In the genomic region with DNA sequence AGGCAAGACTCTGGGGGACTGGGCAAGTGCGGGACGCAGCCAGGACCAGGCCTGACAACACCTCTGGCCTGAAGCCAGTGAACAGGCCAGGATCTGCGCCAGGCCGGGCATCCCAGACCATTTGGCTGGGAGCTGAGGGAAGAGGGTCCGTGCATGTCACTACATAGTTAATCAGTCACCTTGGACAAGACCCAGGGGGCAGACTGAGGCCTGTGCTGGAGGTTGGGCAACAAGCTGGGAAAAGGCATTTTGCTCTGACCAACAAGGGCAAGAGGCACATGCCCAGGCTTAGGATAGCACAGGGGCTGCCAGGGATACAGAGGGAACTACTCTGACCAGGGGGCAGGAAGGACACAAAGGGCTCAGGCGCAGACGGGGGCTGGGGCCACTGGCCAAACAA, we compare ENCODE assay signal across 21 cellular contexts. TPM values are rescaled to one million over a fixed set of nuclear protein-coding genes. Genes with fewer than 3 reads are reported as not detected.
A peak's percentile ranks its signal among the peaks of the same experiment; 100 is the strongest.
DNase-seq lines count a peak whose midpoint lies in the region; ATAC-seq, FAIRE-seq and TF ChIP-seq lines count a peak whose summit lies in the region.
"Had no signal": no experiment of that assay in that cellular context is flagged by ENCODE, and none has a peak within 500 bp of the region (broad histone marks: within the 10 kb centered on the region; RNA-seq: fewer than 3 reads in every experiment).

No MANE protein-coding gene starts in this region.

- no TSS peak for BruUV-seq in HepG2 (replicated peaks; lab: Mats Ljungman, UMichigan)

- FAIRE-seq in HepG2 (lab: Jason Lieb, UNC): no peak
- FAIRE-seq: A549, H1 had no signal

- H3K27ac ChIP-seq in liver (ENCODE audit: low read depth in 1 of 2, low read length in 2 of 2) (peak overlapping the region; percentile 29 to 36), HepG2 (ENCODE audit: extremely low read length, insufficient read depth, low read length) (no peak overlapping the region), heart right ventricle (peak overlapping the region in 8 of 10 donors; percentile 59 to 78 (median 74)), substantia nigra (ENCODE audit: low read depth, low read length, poor library complexity, severe bottlenecking) (peak overlapping the region; percentile 40), prostate gland (no peak overlapping the region)
- H3K27ac ChIP-seq: A549 had no signal

- H3K4me1 ChIP-seq in liver (ENCODE audit: control insufficient read depth in 4 of 4, insufficient read depth in 4 of 4, low read length in 3 of 4) (peaks cover 7 to 18% (median 14%) of the 10 kb centered on the region in 4 donors), HepG2 (ENCODE audit: insufficient read depth, low read length) (no peaks in the 10 kb centered on the region), heart right ventricle (peaks cover 0 to 16% (median 7%) of the 10 kb centered on the region in 9 donors), prostate gland (replicated peaks) (no peaks in the 10 kb centered on the region)
- H3K4me1 ChIP-seq: A549 had no signal

- no peak for ATAC-seq in HepG2
- ATAC-seq in heart right ventricle: peak; percentile 70 to 89 (median 78)
- no peak for ATAC-seq in GM18867 (IDR thresholded peaks at IDR 0.05; ENCODE audit: unreplicated experiment)
- no peak for ATAC-seq in GM19463 (IDR thresholded peaks at IDR 0.05; ENCODE audit: unreplicated experiment)
- ATAC-seq: A549 had no signal

- H2AFZ ChIP-seq in HepG2 (ENCODE audit: low read length): no peak overlapping the region

- H3K79me2 ChIP-seq in HepG2 (ENCODE audit: insufficient read depth, low read length): no peaks in the 10 kb centered on the region

- H3K9me3 ChIP-seq in liver (ENCODE audit: control insufficient read depth in 4 of 4, low read length in 3 of 4) (no peaks in the 10 kb centered on the region), HepG2 (ENCODE audit: low read length) (no peaks in the 10 kb centered on the region), heart right ventricle (no peaks in the 10 kb centered on the region), prostate gland (no peaks in the 10 kb centered on the region)
- H3K9me3 ChIP-seq: A549 had no signal

- in situ Hi-C loops in HepG2 (cut with HindIII; ENCODE audit: extremely low pct_ligation_motif_present, low pct_unique_long_range_greater_than_20kb): no loop called here

- TF ChIP-seq CTCF in liver (IDR thresholded peaks at IDR 0.05; ENCODE audit: low read depth, low read length, missing input control): no peak
- TF ChIP-seq CTCF in HepG2 (CRISPR knock-in tag; IDR thresholded peaks at IDR 0.05): no peak
- no peak for TF ChIP-seq CTCF in heart right ventricle (IDR thresholded peaks at IDR 0.05)
- TF ChIP-seq CTCF in prostate gland (IDR thresholded peaks at IDR 0.05): no peak

- H3K27me3 ChIP-seq in liver (ENCODE audit: control insufficient read depth in 4 of 4, insufficient read depth in 4 of 4, low read length in 3 of 4) (no peaks in the 10 kb centered on the region), HepG2 (ENCODE audit: control insufficient read depth in 1 of 2, insufficient read depth in 2 of 2, low read length in 2 of 2) (no peaks in the 10 kb centered on the region), heart right ventricle (no peaks in the 10 kb centered on the region), prostate gland (replicated peaks; ENCODE audit: insufficient read depth) (no peaks in the 10 kb centered on the region)

- DNase-seq in HepG2 (ENCODE audit: low spot score) (no peak), heart right ventricle (peak; percentile 61 to 72), medulla oblongata (ENCODE audit: extremely low spot score) (peak; percentile 41), substantia nigra (lab: John Stamatoyannopoulos, UW) (peak in 13 of 49 donors; percentile 15 to 69 (median 26)), prostate gland (ENCODE audit: low spot score) (no peak)
- DNase-seq: Calu3; CD4-positive, alpha-beta memory T cell; GF-D8; KG1; MV-4-11; NCI-H1694 treated with DMSO at 0.1 percent for 48 hours; NCI-H2227 treated with DMSO at 0.1 percent for 48 hours; NCI-H510A treated with DMSO at 0.1 percent for 48 hours; NCI-H774; OCI-M1; SIG-M5 had no signal

- intact Hi-C loops in HepG2 (cut with micrococcal nuclease; ENCODE audit: unreplicated experiment): no loop called here
- intact Hi-C loops in heart right ventricle (cut with DNase I): loop anchor here in 1 of 10 donors (10.0 kb wide), 1 partner anchor 57 kb away; a partner anchor contains a TSS
- intact Hi-C loops in prostate gland (cut with DNase I): no loop called here

- H3K4me3 ChIP-seq in liver (ENCODE audit: low read depth in 1 of 3, low read length in 3 of 3) (no peak overlapping the region), HepG2 (replicated peaks in 1 of 3; ENCODE audit: insufficient read depth in 1 of 3, low read depth in 2 of 3, low read length in 3 of 3) (no peak overlapping the region), heart right ventricle (no peak overlapping the region), prostate gland (no peak overlapping the region)
- H3K4me3 ChIP-seq: A549 had no signal

- TF ChIP-seq EP300 in HepG2 (IDR thresholded peaks at IDR 0.05; ENCODE audit: low read depth in 2 of 2, low read length in 2 of 2) (no peak), HepG2 (CRISPR knock-in tag; IDR thresholded peaks at IDR 0.05; ENCODE audit: borderline replicate concordance) (no peak)

- CTCF ChIA-PET in HepG2 (lab: Yijun Ruan, JAX; ENCODE audit: low intra/inter-chr PET ratio, low total read pairs): no interaction called here

- H3K9ac ChIP-seq in liver (ENCODE audit: low read depth in 1 of 2, low read length in 2 of 2): no peak overlapping the region
- H3K9ac ChIP-seq in HepG2 (ENCODE audit: insufficient read depth, low read depth, low read length): no peak overlapping the region

- POLR2A ChIA-PET in HepG2 (lab: Yijun Ruan, JAX): interaction anchor here (1.1 kb wide), 1 partner anchor 9 kb away, joined by 4 read pairs; no protein-coding TSS in a partner anchor

- 37% methylated on average over 7 of the region's 7 CpGs for WGBS in liver
- 99% methylated on average over 7 of the region's 7 CpGs for WGBS in HepG2 (ENCODE audit: low lambda C conversion rate)
- WGBS in heart right ventricle, 2 donors: 64 to 67% methylated on average over 7 of the region's 7 CpGs
- 90% methylated on average over 7 of the region's 7 CpGs for WGBS in prostate gland

- H3K4me2 ChIP-seq in HepG2 (ENCODE audit: low read depth, low read length): no peak overlapping the region
- H3K4me2 ChIP-seq: A549 had no signal

- H4K20me1 ChIP-seq in HepG2 (ENCODE audit: insufficient read depth, low read length): no peaks in the 10 kb centered on the region

- peaks cover 20 to 46% (median 24%) of the 10 kb centered on the region in 4 donors for H3K36me3 ChIP-seq in liver (ENCODE audit: control insufficient read depth in 4 of 4, insufficient read depth in 3 of 4, low read depth in 1 of 4, low read length in 3 of 4)
- H3K36me3 ChIP-seq in HepG2 (replicated peaks in 1 of 2; ENCODE audit: control insufficient read depth in 1 of 2, insufficient read depth in 2 of 2, low read length in 2 of 2): peaks cover 37 to 52% of the 10 kb centered on the region in 2 experiments
- H3K36me3 ChIP-seq in heart right ventricle: peaks cover 0 to 78% (median 33%) of the 10 kb centered on the region in 9 donors
- peaks cover 13 to 15% of the 10 kb centered on the region in 2 donors for H3K36me3 ChIP-seq in prostate gland

- peak in 1 of 2 donors; percentile 61 for TF ChIP-seq RAD21 in liver (IDR thresholded peaks at IDR 0.05)
- TF ChIP-seq RAD21 in HepG2 (CRISPR knock-in tag; IDR thresholded peaks at IDR 0.05): no peak

- TF ChIP-seq POLR2A in HepG2 (IDR thresholded peaks at IDR 0.05; ENCODE audit: insufficient read depth in 1 of 2, low read depth in 2 of 2, low read length in 2 of 2): no peak
- TF ChIP-seq POLR2A in prostate gland (IDR thresholded peaks at IDR 0.05): no peak

RNA-seq across cellular contexts. Expression of a gene that starts 7.0 kb away (rescaled TPM):
- total RNA-seq in liver: 1 to 10 TPM in 1 of 2 donors, under 1 TPM in 1; 0.51 to 1.0 TPM
- under 1 TPM; 0.55 to 0.68 TPM for polyA plus RNA-seq in liver
- 2.9 and 8.1 TPM in 2 replicates for total RNA-seq in HepG2 (2016; rRNA removed; fragmentation: Illumina TruSeq; extraction: Trizol)
- total RNA-seq in HepG2 (2016; cell fraction: cytosol; rRNA removed; fragmentation: Illumina TruSeq; extraction: Trizol; ENCODE audit: low read depth): 0.88 and 1.3 TPM in 2 replicates
- 2.9 and 8.3 TPM in 2 replicates for total RNA-seq in HepG2 (2016; cell fraction: insoluble cytoplasmic fraction; rRNA removed; fragmentation: Illumina TruSeq; extraction: Trizol)
- 1.6 and 1.8 TPM in 2 replicates for total RNA-seq in HepG2 (2016; cell fraction: membrane; rRNA removed; fragmentation: Illumina TruSeq; extraction: Trizol)
- total RNA-seq in HepG2 (2016; cell fraction: nucleus; rRNA removed; fragmentation: Illumina TruSeq; extraction: Trizol): 6.1 TPM in 2 replicates
- 2.8 and 6.1 TPM in 2 replicates for polyA plus RNA-seq in HepG2 (2011; rRNA removed)
- polyA plus RNA-seq in HepG2 (2011; cell fraction: cytosol; rRNA removed): 2.6 and 5.3 TPM in 2 replicates
- polyA plus RNA-seq in HepG2 (2011; cell fraction: nucleus; rRNA removed): 7.4 and 7.5 TPM in 2 replicates
- 1.9 and 2.5 TPM in 2 replicates for polyA plus RNA-seq in HepG2 (2012)
- polyA plus RNA-seq in HepG2 (2016; cell fraction: cytosol; fragmentation: Illumina TruSeq; extraction: Trizol; ENCODE audit: low read depth): 0.71 and 1.1 TPM in 2 replicates
- polyA plus RNA-seq in HepG2 (2016; cell fraction: insoluble cytoplasmic fraction; fragmentation: Illumina TruSeq; extraction: Trizol; ENCODE audit: low read depth): 2.5 and 3.1 TPM in 2 replicates
- polyA plus RNA-seq in HepG2 (2016; cell fraction: membrane; fragmentation: Illumina TruSeq; extraction: Trizol; ENCODE audit: low read depth): 0.88 and 1.5 TPM in 2 replicates
- 9.0 and 10.9 TPM in 2 replicates for polyA plus RNA-seq in HepG2 (2016; cell fraction: nucleus; fragmentation: Illumina TruSeq; extraction: Trizol; ENCODE audit: insufficient read depth, low read depth)
- polyA minus RNA-seq in HepG2 (2011; rRNA and poly(A)+ RNA removed; ENCODE audit: low replicate concordance): 0.07 and 3.2 TPM in 2 replicates
- polyA minus RNA-seq in HepG2 (2011; cell fraction: cytosol; rRNA and poly(A)+ RNA removed): 2.1 and 2.4 TPM in 2 replicates
- 2.6 and 3.9 TPM in 2 replicates for polyA minus RNA-seq in HepG2 (2011; cell fraction: nucleus; rRNA and poly(A)+ RNA removed)
- 10 to 100 TPM in 5 of 10 donors, 1 to 10 TPM in 5; 7.2 to 33.2 (median 10.6) TPM for total RNA-seq in heart right ventricle
- 10 to 100 TPM in 1 of 2 donors, 1 to 10 TPM in 1; 4.5 to 46.6 TPM for polyA plus RNA-seq in heart right ventricle
- 10 to 100 TPM in 1 of 2 donors, 1 to 10 TPM in 1; 8.2 to 19.0 TPM for total RNA-seq in prostate gland
- polyA plus RNA-seq: A549 had no signal

RNA-seq across cellular contexts. Expression of a gene that starts 38.3 kb away (rescaled TPM):
- total RNA-seq in liver (10 to 100 TPM; 29.4 to 40.3 TPM), HepG2 (2016; rRNA removed; fragmentation: Illumina TruSeq; extraction: Trizol) (71.7 and 83.9 TPM in 2 replicates), heart right ventricle (10 to 100 TPM; 26.5 to 53.8 (median 31.4) TPM), prostate gland (100 to 1,000 TPM in 1 of 2 donors, 10 to 100 TPM in 1; 47.8 to 127 TPM)
- polyA plus RNA-seq in liver (10 to 100 TPM; 12.0 to 37.2 TPM), HepG2 (2011; rRNA removed) (51.8 and 53.8 TPM in 2 replicates), heart right ventricle (10 to 100 TPM; 23.2 to 90.3 TPM)
- total RNA-seq in HepG2 (2016; cell fraction: cytosol; rRNA removed; fragmentation: Illumina TruSeq; extraction: Trizol; ENCODE audit: low read depth): 10.6 and 11.9 TPM in 2 replicates
- total RNA-seq in HepG2 (2016; cell fraction: insoluble cytoplasmic fraction; rRNA removed; fragmentation: Illumina TruSeq; extraction: Trizol): 66.9 and 83.1 TPM in 2 replicates
- 28.4 and 30.2 TPM in 2 replicates for total RNA-seq in HepG2 (2016; cell fraction: membrane; rRNA removed; fragmentation: Illumina TruSeq; extraction: Trizol)
- total RNA-seq in HepG2 (2016; cell fraction: nucleus; rRNA removed; fragmentation: Illumina TruSeq; extraction: Trizol): 45.7 and 49.7 TPM in 2 replicates
- 40.4 and 58.2 TPM in 2 replicates for polyA plus RNA-seq in HepG2 (2011; cell fraction: cytosol; rRNA removed)
- polyA plus RNA-seq in HepG2 (2011; cell fraction: nucleus; rRNA removed): 108 and 147 TPM in 2 replicates
- 34.5 and 50.8 TPM in 2 replicates for polyA plus RNA-seq in HepG2 (2012)
- 5.9 TPM in 2 replicates for polyA plus RNA-seq in HepG2 (2016; cell fraction: cytosol; fragmentation: Illumina TruSeq; extraction: Trizol; ENCODE audit: low read depth)
- 56.5 and 66.2 TPM in 2 replicates for polyA plus RNA-seq in HepG2 (2016; cell fraction: insoluble cytoplasmic fraction; fragmentation: Illumina TruSeq; extraction: Trizol; ENCODE audit: low read depth)
- 13.7 and 14.7 TPM in 2 replicates for polyA plus RNA-seq in HepG2 (2016; cell fraction: membrane; fragmentation: Illumina TruSeq; extraction: Trizol; ENCODE audit: low read depth)
- 86.6 and 97.6 TPM in 2 replicates for polyA plus RNA-seq in HepG2 (2016; cell fraction: nucleus; fragmentation: Illumina TruSeq; extraction: Trizol; ENCODE audit: insufficient read depth, low read depth)
- polyA minus RNA-seq in HepG2 (2011; rRNA and poly(A)+ RNA removed; ENCODE audit: low replicate concordance): 97.7 and 166 TPM in 2 replicates
- 35.8 and 36.2 TPM in 2 replicates for polyA minus RNA-seq in HepG2 (2011; cell fraction: cytosol; rRNA and poly(A)+ RNA removed)
- polyA minus RNA-seq in HepG2 (2011; cell fraction: nucleus; rRNA and poly(A)+ RNA removed): 23.8 and 25.0 TPM in 2 replicates

RNA-seq across cellular contexts. Expression of a gene that starts 42.6 kb away (rescaled TPM):
- 10 to 100 TPM; 11.9 to 17.4 TPM for total RNA-seq in liver
- 10 to 100 TPM in 1 of 2 donors, 1 to 10 TPM in 1; 8.7 to 12.7 TPM for polyA plus RNA-seq in liver
- 33.7 and 37.6 TPM in 2 replicates for total RNA-seq in HepG2 (2016; rRNA removed; fragmentation: Illumina TruSeq; extraction: Trizol)
- 2.0 and 2.6 TPM in 2 replicates for total RNA-seq in HepG2 (2016; cell fraction: cytosol; rRNA removed; fragmentation: Illumina TruSeq; extraction: Trizol; ENCODE audit: low read depth)
- total RNA-seq in HepG2 (2016; cell fraction: insoluble cytoplasmic fraction; rRNA removed; fragmentation: Illumina TruSeq; extraction: Trizol): 33.9 and 35.3 TPM in 2 replicates
- total RNA-seq in HepG2 (2016; cell fraction: membrane; rRNA removed; fragmentation: Illumina TruSeq; extraction: Trizol): 9.5 and 10.0 TPM in 2 replicates
- total RNA-seq in HepG2 (2016; cell fraction: nucleus; rRNA removed; fragmentation: Illumina TruSeq; extraction: Trizol): 18.8 and 19.9 TPM in 2 replicates
- polyA plus RNA-seq in HepG2 (2011; rRNA removed): 13.8 and 15.2 TPM in 2 replicates
- 11.1 and 12.2 TPM in 2 replicates for polyA plus RNA-seq in HepG2 (2011; cell fraction: cytosol; rRNA removed)
- 22.6 and 24.9 TPM in 2 replicates for polyA plus RNA-seq in HepG2 (2011; cell fraction: nucleus; rRNA removed)
- 8.5 and 9.8 TPM in 2 replicates for polyA plus RNA-seq in HepG2 (2012)
- 1.4 and 1.9 TPM in 2 replicates for polyA plus RNA-seq in HepG2 (2016; cell fraction: cytosol; fragmentation: Illumina TruSeq; extraction: Trizol; ENCODE audit: low read depth)
- polyA plus RNA-seq in HepG2 (2016; cell fraction: insoluble cytoplasmic fraction; fragmentation: Illumina TruSeq; extraction: Trizol; ENCODE audit: low read depth): 23.7 and 29.8 TPM in 2 replicates
- 4.5 and 4.6 TPM in 2 replicates for polyA plus RNA-seq in HepG2 (2016; cell fraction: membrane; fragmentation: Illumina TruSeq; extraction: Trizol; ENCODE audit: low read depth)
- 29.0 and 31.3 TPM in 2 replicates for polyA plus RNA-seq in HepG2 (2016; cell fraction: nucleus; fragmentation: Illumina TruSeq; extraction: Trizol; ENCODE audit: insufficient read depth, low read depth)
- 21.4 and 43.9 TPM in 2 replicates for polyA minus RNA-seq in HepG2 (2011; rRNA and poly(A)+ RNA removed; ENCODE audit: low replicate concordance)
- 8.2 and 8.3 TPM in 2 replicates for polyA minus RNA-seq in HepG2 (2011; cell fraction: cytosol; rRNA and poly(A)+ RNA removed)
- polyA minus RNA-seq in HepG2 (2011; cell fraction: nucleus; rRNA and poly(A)+ RNA removed): 10.6 and 11.2 TPM in 2 replicates
- total RNA-seq in heart right ventricle: 10 to 100 TPM; 12.0 to 18.5 (median 15.1) TPM
- polyA plus RNA-seq in heart right ventricle: 10 to 100 TPM; 10.0 to 17.4 TPM
- 10 to 100 TPM; 25.4 to 37.7 TPM for total RNA-seq in prostate gland

RNA-seq across cellular contexts. Expression of a gene that starts 53.6 kb away (rescaled TPM):
- total RNA-seq in liver: 10 to 100 TPM; 22.0 to 50.2 TPM
- 10 to 100 TPM in 1 of 2 donors, 1 to 10 TPM in 1; 6.6 to 30.2 TPM for polyA plus RNA-seq in liver
- 30.6 and 37.2 TPM in 2 replicates for total RNA-seq in HepG2 (2016; rRNA removed; fragmentation: Illumina TruSeq; extraction: Trizol)
- total RNA-seq in HepG2 (2016; cell fraction: cytosol; rRNA removed; fragmentation: Illumina TruSeq; extraction: Trizol; ENCODE audit: low read depth): 3.6 and 4.3 TPM in 2 replicates
- total RNA-seq in HepG2 (2016; cell fraction: insoluble cytoplasmic fraction; rRNA removed; fragmentation: Illumina TruSeq; extraction: Trizol): 25.9 and 37.4 TPM in 2 replicates
- 19.5 and 20.9 TPM in 2 replicates for total RNA-seq in HepG2 (2016; cell fraction: membrane; rRNA removed; fragmentation: Illumina TruSeq; extraction: Trizol)
- total RNA-seq in HepG2 (2016; cell fraction: nucleus; rRNA removed; fragmentation: Illumina TruSeq; extraction: Trizol): 24.4 and 29.2 TPM in 2 replicates
- polyA plus RNA-seq in HepG2 (2011; rRNA removed): 26.4 and 36.2 TPM in 2 replicates
- polyA plus RNA-seq in HepG2 (2011; cell fraction: cytosol; rRNA removed): 17.5 and 23.0 TPM in 2 replicates
- polyA plus RNA-seq in HepG2 (2011; cell fraction: nucleus; rRNA removed): 61.9 and 71.8 TPM in 2 replicates
- polyA plus RNA-seq in HepG2 (2012): 29.1 and 32.8 TPM in 2 replicates
- 2.2 and 2.6 TPM in 2 replicates for polyA plus RNA-seq in HepG2 (2016; cell fraction: cytosol; fragmentation: Illumina TruSeq; extraction: Trizol; ENCODE audit: low read depth)
- polyA plus RNA-seq in HepG2 (2016; cell fraction: insoluble cytoplasmic fraction; fragmentation: Illumina TruSeq; extraction: Trizol; ENCODE audit: low read depth): 29.8 and 37.7 TPM in 2 replicates
- 11.2 and 13.2 TPM in 2 replicates for polyA plus RNA-seq in HepG2 (2016; cell fraction: membrane; fragmentation: Illumina TruSeq; extraction: Trizol; ENCODE audit: low read depth)
- 57.8 and 58.1 TPM in 2 replicates for polyA plus RNA-seq in HepG2 (2016; cell fraction: nucleus; fragmentation: Illumina TruSeq; extraction: Trizol; ENCODE audit: insufficient read depth, low read depth)
- polyA minus RNA-seq in HepG2 (2011; rRNA and poly(A)+ RNA removed; ENCODE audit: low replicate concordance): 22.0 and 41.9 TPM in 2 replicates
- 19.4 and 19.8 TPM in 2 replicates for polyA minus RNA-seq in HepG2 (2011; cell fraction: cytosol; rRNA and poly(A)+ RNA removed)
- polyA minus RNA-seq in HepG2 (2011; cell fraction: nucleus; rRNA and poly(A)+ RNA removed): 14.5 and 18.0 TPM in 2 replicates
- 10 to 100 TPM; 31.7 to 51.5 (median 36.7) TPM for total RNA-seq in heart right ventricle
- 10 to 100 TPM; 21.4 to 23.0 TPM for polyA plus RNA-seq in heart right ventricle
- total RNA-seq in prostate gland: 10 to 100 TPM; 56.7 to 79.1 TPM

Comparison
In these comparisons a context has a peak if more than half of its experiments do, and no peak if none do; other contexts are left out.
1. H3K27ac ChIP-seq: peak in liver (2 of 2), heart right ventricle (8 of 10) and substantia nigra (single experiment); none in HepG2 (single experiment) and prostate gland (0 of 2).
2. ATAC-seq: peak in heart right ventricle (8 of 8); none in HepG2 (single experiment), GM18867 (single experiment) and GM19463 (single experiment).
3. DNase-seq: peak in heart right ventricle (2 of 2) and medulla oblongata (single experiment); none in HepG2 (single experiment) and prostate gland (single experiment).